8 cellular contexts compared by ENCODE assay signal in genomic region chr21:26842976-26843911, GRCh38. TPM values are rescaled to one million over a fixed set of nuclear protein-coding genes. Genes with fewer than 3 reads are reported as not detected.
A peak's percentile ranks its signal among the peaks of the same experiment; 100 is the strongest.
DNase-seq lines count a peak whose midpoint lies in the region; TF ChIP-seq lines count a peak whose summit lies in the region.

No MANE protein-coding gene starts in this region.

- no peaks in the 10 kb centered on the region for H3K9me3 ChIP-seq in left ventricle myocardium inferior (replicated peaks)

- peaks cover 30% of the 10 kb centered on the region for H3K36me3 Mint-ChIP-seq in osteocyte (ENCODE audit: unreplicated experiment)

- peaks cover 26% of the 10 kb centered on the region for H3K4me1 Mint-ChIP-seq in osteocyte (ENCODE audit: unreplicated experiment)

- H3K27me3 ChIP-seq in left ventricle myocardium inferior (ENCODE audit: low read depth) = no peaks in the 10 kb centered on the region

- H3K4me3 ChIP-seq in left ventricle myocardium inferior = peak overlapping the region; percentile 94

- peak overlapping the region; percentile 95 for H3K27ac Mint-ChIP-seq in osteocyte (ENCODE audit: unreplicated experiment)

- DNase-seq in NCI-H1417 (lab: John Stamatoyannopoulos, UW) = peak in 2 of 3 experiments; percentile 62 to 71
- no peak for DNase-seq in NCI-H1417 treated with DMSO at 0.1 percent for 48 hours (lab: John Stamatoyannopoulos, UW)
- DNase-seq in NCI-H460 (ENCODE audit: extremely low read depth, low read depth) = peak; percentile 90
- peak; percentile 95 for DNase-seq in left ventricle myocardium inferior
- DNase-seq in osteocyte (ENCODE audit: extremely low spot score, unreplicated experiment) = peak; percentile 96
- no peak for DNase-seq in NCI-H1092 treated with DMSO at 0.1 percent for 48 hours (lab: John Stamatoyannopoulos, UW)
- DNase-seq in GM19238 (ENCODE audit: insufficient read length, low spot score) = no peak

- no peaks in the 10 kb centered on the region for H3K27me3 Mint-ChIP-seq in osteocyte (ENCODE audit: unreplicated experiment)

- H3K27ac ChIP-seq in angular gyrus (ENCODE audit: low read depth, low read length) (peak overlapping the region; percentile 77), left ventricle myocardium inferior (replicated peaks) (peak overlapping the region; percentile 99)

- intact Hi-C loops in left ventricle myocardium inferior (cut with micrococcal nuclease) = no loop called here

- no peaks in the 10 kb centered on the region for H3K9me3 Mint-ChIP-seq in osteocyte (ENCODE audit: unreplicated experiment)

- peak overlapping the region; percentile 90 for H3K4me3 Mint-ChIP-seq in osteocyte (ENCODE audit: unreplicated experiment)

- peaks cover 44% of the 10 kb centered on the region for H3K36me3 ChIP-seq in left ventricle myocardium inferior

- peaks cover 90% of the 10 kb centered on the region for H3K4me1 ChIP-seq in left ventricle myocardium inferior

- TF ChIP-seq CTCF in left ventricle myocardium inferior (IDR thresholded peaks at IDR 0.05; ENCODE audit: borderline replicate concordance) (peak; percentile 56), osteocyte (IDR thresholded peaks at IDR 0.05) (peak; percentile 58)

RNA-seq across cellular contexts. Expression of gene ADAMTS1, which starts 2.0 kb away (rescaled TPM):
- total RNA-seq in NCI-H460 (2014; rRNA removed; shearing (Covaris generic)) = 14.8 and 16.0 TPM in 2 replicates
- polyA plus RNA-seq in NCI-H460 (2014; cell fraction: nucleus; rRNA removed) = 26.8 and 29.3 TPM in 2 replicates
- 56.7 TPM for total RNA-seq in left ventricle myocardium inferior
- total RNA-seq in osteocyte = 38.0 and 40.3 TPM in 2 replicates

Comparison
In these comparisons a context has a peak if more than half of its experiments do, and no peak if none do; other contexts are left out.
1. DNase-seq: peak in NCI-H1417 (2 of 3), NCI-H460 (single experiment), left ventricle myocardium inferior (single experiment) and osteocyte (single experiment); none in NCI-H1417 treated with DMSO at 0.1 percent for 48 hours (single experiment), NCI-H1092 treated with DMSO at 0.1 percent for 48 hours (single experiment) and GM19238 (single experiment).